ENCODE assay signal across 20 cellular contexts in genomic region chr5:89756955-89757354, GRCh38.
DNase-seq lines count a peak whose midpoint lies in the region; ATAC-seq, FAIRE-seq and TF ChIP-seq lines count a peak whose summit lies in the region.
"Had no signal": no experiment of that assay in that cellular context is flagged by ENCODE, and none has a peak within 500 bp of the region (broad histone marks: within the 10 kb centered on the region; RNA-seq: fewer than 3 reads in every experiment).

No MANE protein-coding gene starts in this region.

- CTCF ChIA-PET in WTC11 (lab: Charles Lee) = no interaction called here

- no peaks in the 10 kb centered on the region for H3K9me3 ChIP-seq in adipocyte (ENCODE audit: control insufficient read depth, low read length)
- H3K9me3 ChIP-seq in osteoblast (ENCODE audit: low read depth, low read length) = no peaks in the 10 kb centered on the region
- H3K9me3 ChIP-seq: right lobe of liver had no signal

- H3K36me3 ChIP-seq in adipocyte (ENCODE audit: control insufficient read depth, insufficient read depth, low read length, severe bottlenecking) (no peaks in the 10 kb centered on the region), osteoblast (ENCODE audit: insufficient read depth, low read length) (no peaks in the 10 kb centered on the region)
- H3K36me3 ChIP-seq: right lobe of liver had no signal

- ATAC-seq in WTC11 = no peak
- no peak for ATAC-seq in HG03439 (IDR thresholded peaks at IDR 0.05; ENCODE audit: unreplicated experiment)
- ATAC-seq: CD8-positive, alpha-beta T cell; right lobe of liver had no signal

- POLR2A ChIA-PET in WTC11 (lab: Charles Lee) = no interaction called here

- H3K27ac ChIP-seq in osteoblast (ENCODE audit: low read depth, low read length) = no peak overlapping the region
- H3K27ac ChIP-seq: right lobe of liver had no signal

- H3K4me1 ChIP-seq in adipocyte (ENCODE audit: control insufficient read depth, insufficient read depth, low read length) (no peaks in the 10 kb centered on the region), osteoblast (ENCODE audit: insufficient read depth, low read length) (no peaks in the 10 kb centered on the region)
- H3K4me1 ChIP-seq: right lobe of liver had no signal

- no peaks in the 10 kb centered on the region for H3K27me3 Mint-ChIP-seq in WTC11 (ENCODE audit: low read depth)
- H3K27me3 Mint-ChIP-seq: activated B cell treated with CpG ODN at 0.5 μM for 24 hours had no signal

- no peaks in the 10 kb centered on the region for H3K27me3 ChIP-seq in adipocyte (replicated peaks; ENCODE audit: control insufficient read depth, insufficient read depth, low read length)
- H3K27me3 ChIP-seq in osteoblast (ENCODE audit: insufficient read depth, low read length) = no peaks in the 10 kb centered on the region
- H3K27me3 ChIP-seq: right lobe of liver had no signal

- no peaks in the 10 kb centered on the region for H4K20me1 ChIP-seq in osteoblast (ENCODE audit: insufficient read depth, low read length)

- H3K9me3 Mint-ChIP-seq in WTC11 = 0 out of 2 replicates have a peak, but pooled peaks cover 3% of the 10 kb centered on the region
- H3K9me3 Mint-ChIP-seq: activated B cell treated with CpG ODN at 0.5 μM for 24 hours had no signal

- H3K4me1 Mint-ChIP-seq in WTC11 = no peaks in the 10 kb centered on the region
- H3K4me1 Mint-ChIP-seq: activated B cell treated with CpG ODN at 0.5 μM for 24 hours had no signal

- H2AFZ ChIP-seq in osteoblast (ENCODE audit: low read length) = peak overlapping the region; percentile 24

- DNase-seq in GM12892 (ENCODE audit: insufficient read length) (no peak), adipocyte (ENCODE audit: low read depth) (peak; percentile 2), fibroblast of the aortic adventitia (ENCODE audit: low read depth) (peak; percentile 24), osteoblast (ENCODE audit: insufficient read length, low spot score, missing footprints) (no peak), WTC11 (ENCODE audit: low spot score) (no peak), NCI-H1105 (lab: John Stamatoyannopoulos, UW) (no peak)
- no peak for DNase-seq in activated naive CD4-positive, alpha-beta T cell (lab: John Stamatoyannopoulos, UW)
- DNase-seq: activated B cell treated with CpG ODN at 0.5 μM for 24 hours; CD8-positive, alpha-beta T cell; DMS79 treated with DMSO at 0.1 percent for 48 hours; foreskin melanocyte; IMR-90; NCI-H1930; NCI-H526; right lobe of liver; stimulated activated CD4-positive, alpha-beta T cell treated with anti-CD3 and anti-CD28 coated beads, Interleukin-2, amount 100 ng/mL, for 48 hours; T-helper 2 cell had no signal

- H3K4me3 ChIP-seq in adipocyte (ENCODE audit: low read length) (no peak overlapping the region), fibroblast of the aortic adventitia (ENCODE audit: low read depth, low read length) (no peak overlapping the region), osteoblast (ENCODE audit: insufficient read depth, low read length) (no peak overlapping the region)
- H3K4me3 ChIP-seq: right lobe of liver had no signal

- H3K36me3 Mint-ChIP-seq in WTC11 = no peaks in the 10 kb centered on the region
- H3K36me3 Mint-ChIP-seq: CD8-positive, alpha-beta T cell had no signal

- H3K9ac ChIP-seq in adipocyte (ENCODE audit: low read length) = no peak overlapping the region

- no peak for TF ChIP-seq POLR2A in GM12892 (IDR thresholded peaks at IDR 0.05; ENCODE audit: low read depth, low read length)

- no peaks in the 10 kb centered on the region for H3K79me2 ChIP-seq in osteoblast (ENCODE audit: insufficient read depth, low read length)

- TF ChIP-seq CTCF in fibroblast of the aortic adventitia (IDR thresholded peaks at IDR 0.05; ENCODE audit: insufficient read depth, low read length) (no peak), osteoblast (IDR thresholded peaks at IDR 0.05; ENCODE audit: extremely low read depth, low read depth, low read length) (no peak), WTC11 (IDR thresholded peaks at IDR 0.05) (no peak)

- no peak overlapping the region for H3K4me3 Mint-ChIP-seq in WTC11
- H3K4me3 Mint-ChIP-seq: activated B cell treated with CpG ODN at 0.5 μM for 24 hours; CD8-positive, alpha-beta T cell had no signal

- no peak overlapping the region for H3K27ac Mint-ChIP-seq in WTC11
- H3K27ac Mint-ChIP-seq: activated B cell treated with CpG ODN at 0.5 μM for 24 hours; activated T-helper 2 cell treated with anti-CD3 and anti-CD28 coated beads, Interferon-gamma antibody, Interleukin-2, Interleukin-4, amounts not matched to agents 10 μg/mL and 5 μg/mL and 100 μg/mL, durations not matched to agents 14 hours and 24 hours and 36 hours; CD8-positive, alpha-beta T cell had no signal

- FAIRE-seq in GM12892 (lab: Jason Lieb, UNC) = peak; percentile 5
- FAIRE-seq: H54 had no signal

- peak overlapping the region; percentile 4 for H3K4me2 ChIP-seq in osteoblast (ENCODE audit: insufficient read depth, low read length)

TF ChIP-seq in WTC11, 78 proteins besides CTCF, POLR2A, EP300 and RAD21:
- TF ChIP-seq ZNF232 (CRISPR knock-in tag; IDR thresholded peaks at IDR 0.05) (no peak), KAT7 (CRISPR knock-in tag; IDR thresholded peaks at IDR 0.05; ENCODE audit: borderline replicate concordance) (no peak), ZNF121 (CRISPR knock-in tag; IDR thresholded peaks at IDR 0.05) (no peak), FOXP1 (CRISPR knock-in tag; IDR thresholded peaks at IDR 0.05; ENCODE audit: borderline replicate concordance) (no peak), USF2 (CRISPR knock-in tag; IDR thresholded peaks at IDR 0.05) (no peak)

Comparison
In these comparisons a context has a peak if more than half of its experiments do, and no peak if none do; other contexts are left out.
1. DNase-seq: peak in adipocyte (single experiment) and fibroblast of the aortic adventitia (single experiment); none in GM12892 (single experiment), osteoblast (single experiment), activated naive CD4-positive, alpha-beta T cell (0 of 4), WTC11 (single experiment) and NCI-H1105 (single experiment).